In genomic region chr18:70195014-70195614, GRCh38 we compare ENCODE assay signal across 9 cellular contexts. TPM values are rescaled to one million over a fixed set of nuclear protein-coding genes. Genes with fewer than 3 reads are reported as not detected.
DNase-seq lines count a peak whose midpoint lies in the region; ATAC-seq and TF ChIP-seq lines count a peak whose summit lies in the region.
"Had no signal": no experiment of that assay in that cellular context is flagged by ENCODE, and none has a peak within 500 bp of the region (broad histone marks: within the 10 kb centered on the region; RNA-seq: fewer than 3 reads in every experiment).

No MANE protein-coding gene starts in this region.

- no peak overlapping the region for H3K4me3 ChIP-seq in aorta (ENCODE audit: low read length in 2 of 2)

- intact Hi-C loops in natural killer cell (cut with micrococcal nuclease) (loop anchor here (5.0 kb wide), 1 partner anchor 257 kb away; no protein-coding TSS in a partner anchor), aorta (cut with DNase I) (loop anchor here in 1 of 2 donors (5.0 kb wide), 1 partner anchor 257 kb away; no protein-coding TSS in a partner anchor)

- TF ChIP-seq CTCF in natural killer cell (IDR thresholded peaks at IDR 0.05), result no peak

- H3K27me3 Mint-ChIP-seq in natural killer cell treated with Interleukin-12 subunit alpha and Interleukin-12 subunit beta and Interleukin-15 and Interleukin-18, amount 100 ng/mL, for 72 hours, result no peaks in the 10 kb centered on the region
- H3K27me3 Mint-ChIP-seq in natural killer cell (ENCODE audit: low read depth in 2 of 2) (no peaks in the 10 kb centered on the region), IgD-negative memory B cell (no peaks in the 10 kb centered on the region)
- H3K27me3 Mint-ChIP-seq: activated naive CD8-positive, alpha-beta T cell had no signal

- no peaks in the 10 kb centered on the region for H3K9me3 ChIP-seq in aorta (ENCODE audit: control insufficient read depth, low read length)

- H3K27me3 ChIP-seq in aorta (ENCODE audit: control insufficient read depth in 1 of 2, insufficient read depth in 2 of 2, low read length in 1 of 2), result no peaks in the 10 kb centered on the region

- peaks cover 11 to 40% of the 10 kb centered on the region in 2 donors for H3K4me1 Mint-ChIP-seq in natural killer cell treated with Interleukin-12 subunit alpha and Interleukin-12 subunit beta and Interleukin-15 and Interleukin-18, amount 100 ng/mL, for 72 hours (ENCODE audit: low read depth in 2 of 2)
- H3K4me1 Mint-ChIP-seq in natural killer cell (peaks cover 0 to 5% of the 10 kb centered on the region in 2 donors), IgD-negative memory B cell (peaks cover 7 to 15% (median 11%) of the 10 kb centered on the region in 3 donors)

- ATAC-seq in natural killer cell treated with Interleukin-12 subunit alpha and Interleukin-12 subunit beta and Interleukin-15 and Interleukin-18, amount 100 ng/mL, for 72 hours, result no peak
- ATAC-seq in natural killer cell (no peak), HG02798 (IDR thresholded peaks at IDR 0.05; ENCODE audit: poor library complexity, unreplicated experiment) (peak; percentile 52), aorta (ENCODE audit: low FRiP score) (no peak)

- DNase-seq in natural killer cell treated with Interleukin-12 subunit alpha and Interleukin-12 subunit beta and Interleukin-15 and Interleukin-18, amount 100 ng/mL, for 72 hours (ENCODE audit: low spot score), result no peak
- DNase-seq in natural killer cell, result no peak
- DNase-seq in aorta, result no peak
- no peak for DNase-seq in activated gamma-delta T cell (lab: John Stamatoyannopoulos, UW)
- DNase-seq in iPS-NIHi11 (ENCODE audit: low spot score), result no peak
- no peak for DNase-seq in stimulated activated naive CD4-positive, alpha-beta T cell (lab: John Stamatoyannopoulos, UW)

- 88 to 91% methylated on average over 3 of the region's 3 CpGs for WGBS in aorta, 2 donors

- H3K9me3 Mint-ChIP-seq in natural killer cell treated with Interleukin-12 subunit alpha and Interleukin-12 subunit beta and Interleukin-15 and Interleukin-18, amount 100 ng/mL, for 72 hours, result no peaks in the 10 kb centered on the region
- H3K9me3 Mint-ChIP-seq in natural killer cell (no peaks in the 10 kb centered on the region), IgD-negative memory B cell (no peaks in the 10 kb centered on the region)

- H3K27ac Mint-ChIP-seq in natural killer cell treated with Interleukin-12 subunit alpha and Interleukin-12 subunit beta and Interleukin-15 and Interleukin-18, amount 100 ng/mL, for 72 hours, result peak overlapping the region; percentile 68 to 79
- H3K27ac Mint-ChIP-seq in natural killer cell (no peak overlapping the region), IgD-negative memory B cell (peak overlapping the region; percentile 37 to 82 (median 64))

- no peak overlapping the region for H3K27ac ChIP-seq in aorta (ENCODE audit: low read depth in 1 of 2, low read length in 2 of 2)

- H3K36me3 ChIP-seq in aorta (ENCODE audit: control insufficient read depth in 1 of 2, insufficient read depth in 2 of 2, low read length in 1 of 2), result peaks cover 0 to 3% of the 10 kb centered on the region in 2 donors

- no peaks in the 10 kb centered on the region for H3K4me1 ChIP-seq in aorta (ENCODE audit: control insufficient read depth in 1 of 2, insufficient read depth in 2 of 2, low read length in 2 of 2)

- H3K36me3 Mint-ChIP-seq in natural killer cell treated with Interleukin-12 subunit alpha and Interleukin-12 subunit beta and Interleukin-15 and Interleukin-18, amount 100 ng/mL, for 72 hours, result peaks cover 23% of the 10 kb centered on the region
- H3K36me3 Mint-ChIP-seq in natural killer cell, result peaks cover 13% of the 10 kb centered on the region
- H3K36me3 Mint-ChIP-seq in IgD-negative memory B cell, result peaks cover 4% of the 10 kb centered on the region

- H3K4me3 Mint-ChIP-seq in natural killer cell treated with Interleukin-12 subunit alpha and Interleukin-12 subunit beta and Interleukin-15 and Interleukin-18, amount 100 ng/mL, for 72 hours, result peak overlapping the region; percentile 66
- no peak overlapping the region for H3K4me3 Mint-ChIP-seq in natural killer cell
- H3K4me3 Mint-ChIP-seq in IgD-negative memory B cell, result peak overlapping the region in 3 of 4 donors; percentile 41 to 89 (median 55)
- H3K4me3 Mint-ChIP-seq: activated naive CD8-positive, alpha-beta T cell had no signal

RNA-seq across cellular contexts. Expression of gene RTTN, which starts 10.4 kb away (rescaled TPM):
- total RNA-seq in natural killer cell treated with Interleukin-12 subunit alpha and Interleukin-12 subunit beta and Interleukin-15 and Interleukin-18, amount 100 ng/mL, for 72 hours, result 10 to 100 TPM; 21.8 to 73.7 TPM
- total RNA-seq in natural killer cell, result 10 to 100 TPM; 33.0 to 41.0 (median 35.5) TPM
- polyA plus RNA-seq in IgD-negative memory B cell, result 5.0 TPM
- total RNA-seq in aorta, result 10 to 100 TPM; 16.5 to 17.5 TPM
- 1 to 10 TPM; 2.1 to 7.1 TPM for polyA plus RNA-seq in aorta

Comparison
In these comparisons a context has a peak if more than half of its experiments do, and no peak if none do; other contexts are left out.
1. H3K27ac Mint-ChIP-seq: peak in natural killer cell treated with Interleukin-12 subunit alpha and Interleukin-12 subunit beta and Interleukin-15 and Interleukin-18, amount 100 ng/mL, for 72 hours (2 of 2) and IgD-negative memory B cell (3 of 3); none in natural killer cell (0 of 2).